10 cellular contexts compared by ENCODE assay signal in the genomic region with DNA sequence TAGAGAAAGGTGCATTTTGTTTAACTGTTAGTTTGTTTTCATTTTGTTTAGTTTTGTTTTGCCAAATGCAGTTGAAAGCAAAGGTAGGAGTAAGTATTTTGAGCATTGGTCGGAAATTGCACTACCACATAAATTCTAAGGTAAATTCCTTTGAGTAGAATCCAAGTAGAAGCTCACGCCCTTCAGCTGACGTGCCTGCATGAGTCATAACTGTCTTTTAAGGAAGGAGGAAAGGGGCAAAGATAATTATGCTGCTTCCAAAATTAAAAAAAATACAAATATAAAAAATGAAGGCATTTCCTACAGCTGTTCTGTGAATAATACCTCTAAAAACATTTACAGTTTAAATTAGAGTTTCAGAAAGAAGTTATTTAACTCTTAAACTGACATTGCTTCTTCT.
A peak's percentile ranks its signal among the peaks of the same experiment; 100 is the strongest.
DNase-seq lines count a peak whose midpoint lies in the region; ATAC-seq and TF ChIP-seq lines count a peak whose summit lies in the region.
"Had no signal": no experiment of that assay in that cellular context is flagged by ENCODE, and none has a peak within 500 bp of the region (broad histone marks: within the 10 kb centered on the region; RNA-seq: fewer than 3 reads in every experiment).

No MANE protein-coding gene starts in this region.

- BruUV-seq in Caco-2 (replicated peaks; lab: Mats Ljungman, UMichigan): no TSS peak

- intact Hi-C loops in Caco-2 (cut with micrococcal nuclease; ENCODE audit: unreplicated experiment) (loop anchor here (5.0 kb wide), 1 partner anchor 277 kb away; a partner anchor contains a TSS), esophagus squamous epithelium (cut with DNase I) (no loop called here)

- no peaks in the 10 kb centered on the region for H3K27me3 Mint-ChIP-seq in Caco-2 (ENCODE audit: insufficient read depth, unreplicated experiment)

- H2BK12ac ChIP-seq in trophoblast cell (ENCODE audit: low read length): no peak overlapping the region

- H3K9ac ChIP-seq in trophoblast cell (ENCODE audit: low read length): no peak overlapping the region

- no peak overlapping the region for H3K18ac ChIP-seq in trophoblast cell (ENCODE audit: low read length)

- CTCF ChIA-PET in Caco-2 (lab: Charles Lee): interaction anchor here (0.9 to 1.1 kb wide), 2 partner anchors 17 to 44 kb away, joined by 3 to 4 read pairs; no protein-coding TSS in a partner anchor
- CTCF ChIA-PET in RWPE1 (lab: Yijun Ruan, JAX): interaction anchor here (0.7 to 0.8 kb wide), 2 partner anchors 9 to 361 kb away, joined by 3 to 4 read pairs; no protein-coding TSS in a partner anchor

- H3K23ac ChIP-seq in trophoblast cell (ENCODE audit: low read length): no peak overlapping the region

- H2AFZ ChIP-seq in trophoblast cell (ENCODE audit: insufficient read depth, low read length, poor library complexity): no peak overlapping the region

- H3K4me1 Mint-ChIP-seq in Caco-2 (ENCODE audit: low read depth, unreplicated experiment): no peaks in the 10 kb centered on the region
- H3K4me1 Mint-ChIP-seq: activated naive CD8-positive, alpha-beta T cell treated with anti-CD3 and anti-CD28 coated beads, Interleukin-2, amount 10 ng/mL, durations not matched to agents 7 days and 5 days had no signal

- H3K4me3 Mint-ChIP-seq in Caco-2 (ENCODE audit: unreplicated experiment): peak overlapping the region; percentile 59
- H3K4me3 Mint-ChIP-seq: activated naive CD8-positive, alpha-beta T cell treated with anti-CD3 and anti-CD28 coated beads, Interleukin-2, amount 10 ng/mL, durations not matched to agents 7 days and 5 days had no signal

- H3K36me3 ChIP-seq in Caco-2 (ENCODE audit: control insufficient read depth, insufficient read depth, low read length): no peaks in the 10 kb centered on the region
- H3K36me3 ChIP-seq in esophagus squamous epithelium: peaks cover 0 to 9% (median 2%) of the 10 kb centered on the region in 3 donors
- peaks cover 7% of the 10 kb centered on the region in 2 experiments for H3K36me3 ChIP-seq in trophoblast cell (ENCODE audit: control insufficient read depth in 1 of 2, insufficient read depth in 2 of 2, low read length in 2 of 2)

- no peaks in the 10 kb centered on the region for H3K9me3 Mint-ChIP-seq in Caco-2 (ENCODE audit: unreplicated experiment)
- H3K9me3 Mint-ChIP-seq: activated naive CD8-positive, alpha-beta T cell treated with anti-CD3 and anti-CD28 coated beads, Interleukin-2, amount 10 ng/mL, durations not matched to agents 7 days and 5 days had no signal

- H3K4me2 ChIP-seq in trophoblast cell (ENCODE audit: low read length): no peak overlapping the region

- DNase-seq in Caco-2 (no peak), RWPE1 (ENCODE audit: low spot score) (peak; percentile 58), esophagus squamous epithelium (lab: John Stamatoyannopoulos, UW) (no peak), trophoblast cell (peak; percentile 79 to 83), GF-D8 (lab: John Stamatoyannopoulos, UW) (no peak)
- no peak for DNase-seq in activated CD8-positive, alpha-beta memory T cell treated with anti-CD3 and anti-CD28 coated beads, Interleukin-2, amount 50 U/mL, for 4 hours
- no peak for DNase-seq in activated T-cell treated with anti-CD3 and anti-CD28 coated beads, Interleukin-2, amount 50 U/mL, for 1 hour
- DNase-seq: activated naive CD8-positive, alpha-beta T cell treated with anti-CD3 and anti-CD28 coated beads, Interleukin-2, amount 10 ng/mL, durations not matched to agents 7 days and 5 days; NCI-H510A had no signal

- POLR2A ChIA-PET in Caco-2 (lab: Charles Lee) (interaction anchor here (0.6 to 1.0 kb wide), 3 partner anchors 187 to 449 kb away, joined by 3 to 4 read pairs (median 3); a partner anchor contains a TSS), RWPE1 (lab: Yijun Ruan, JAX; ENCODE audit: low non-redundant PET) (no interaction called here)

- H2BK5ac ChIP-seq in trophoblast cell (ENCODE audit: low read depth, low read length, poor library complexity): no peak overlapping the region

- H3K36me3 Mint-ChIP-seq in Caco-2 (ENCODE audit: insufficient read depth, unreplicated experiment): no peaks in the 10 kb centered on the region
- H3K36me3 Mint-ChIP-seq: activated naive CD8-positive, alpha-beta T cell treated with anti-CD3 and anti-CD28 coated beads, Interleukin-2, amount 10 ng/mL, durations not matched to agents 7 days and 5 days had no signal

- H3K9me3 ChIP-seq in Caco-2: no peaks in the 10 kb centered on the region
- no peaks in the 10 kb centered on the region for H3K9me3 ChIP-seq in esophagus squamous epithelium
- peaks cover 3% of the 10 kb centered on the region for H3K9me3 ChIP-seq in trophoblast cell (ENCODE audit: insufficient read depth, low read depth, low read length)

- TF ChIP-seq CTCF in Caco-2 (IDR thresholded peaks at IDR 0.05; ENCODE audit: insufficient read depth in 1 of 2, low read depth in 1 of 2, low read length in 1 of 2, severe bottlenecking in 1 of 2, unreplicated experiment in 1 of 2): no peak
- no peak for TF ChIP-seq CTCF in RWPE1 (conservative IDR thresholded peaks at IDR 0.05; ENCODE audit: low read depth)
- no peak for TF ChIP-seq CTCF in esophagus squamous epithelium (IDR thresholded peaks at IDR 0.05)

- H3K4me1 ChIP-seq in Caco-2: peaks cover 9% of the 10 kb centered on the region
- peaks cover 0 to 26% (median 4%) of the 10 kb centered on the region in 3 donors for H3K4me1 ChIP-seq in esophagus squamous epithelium
- H3K4me1 ChIP-seq in trophoblast cell (ENCODE audit: control insufficient read depth in 1 of 2, insufficient read depth in 2 of 2, low read length in 2 of 2): peaks cover 0 to 3% of the 10 kb centered on the region in 2 experiments

- H3K27ac ChIP-seq in RWPE1 (no peak overlapping the region), esophagus squamous epithelium (peak overlapping the region; percentile 82 to 93 (median 92)), trophoblast cell (ENCODE audit: low read depth, low read length) (peak overlapping the region; percentile 26)

- no peak overlapping the region for H4K91ac ChIP-seq in trophoblast cell (ENCODE audit: low read depth, low read length)

- H3K27me3 ChIP-seq in Caco-2 (replicated peaks; ENCODE audit: control insufficient read depth, insufficient read depth, low read length) (no peaks in the 10 kb centered on the region), esophagus squamous epithelium (no peaks in the 10 kb centered on the region), trophoblast cell (ENCODE audit: insufficient read depth, low read length) (no peaks in the 10 kb centered on the region)

- no peak overlapping the region for H2AK5ac ChIP-seq in trophoblast cell (ENCODE audit: low read length)

- H2BK120ac ChIP-seq in trophoblast cell (ENCODE audit: insufficient read depth, low read length, poor library complexity): no peak overlapping the region

- no peak overlapping the region for H3K14ac ChIP-seq in trophoblast cell (ENCODE audit: low read length)

- ATAC-seq in GM18867 (IDR thresholded peaks at IDR 0.05; ENCODE audit: unreplicated experiment): no peak

- H4K12ac ChIP-seq in trophoblast cell (ENCODE audit: low read depth, low read length): no peak overlapping the region

- H3K79me1 ChIP-seq in trophoblast cell (ENCODE audit: low read length): peaks cover 7% of the 10 kb centered on the region

- H3K4ac ChIP-seq in trophoblast cell (ENCODE audit: low read depth, low read length): no peak overlapping the region

- 8 to 11% methylated on average over 3 of the region's 3 CpGs for WGBS in esophagus squamous epithelium, 2 donors
- WGBS in trophoblast cell (ENCODE audit: extremely low coverage, insufficient coverage, insufficient read length): no CpG with 5 or more reads among the region's 3 CpGs

- H3K4me3 ChIP-seq in Caco-2 (ENCODE audit: low read depth, low read length): no peak overlapping the region
- H3K4me3 ChIP-seq in esophagus squamous epithelium: peak overlapping the region in 3 of 4 donors; percentile 1 to 61 (median 5)
- H3K4me3 ChIP-seq in trophoblast cell (ENCODE audit: low read depth, low read length): no peak overlapping the region

- no peaks in the 10 kb centered on the region for H3K79me2 ChIP-seq in trophoblast cell (ENCODE audit: control insufficient read depth, insufficient read depth, low read length, poor library complexity)

- no peak for TF ChIP-seq POLR2A in esophagus squamous epithelium (IDR thresholded peaks at IDR 0.05)

- no peak overlapping the region for H3K27ac Mint-ChIP-seq in Caco-2 (ENCODE audit: unreplicated experiment)
- H3K27ac Mint-ChIP-seq: activated naive CD8-positive, alpha-beta T cell treated with anti-CD3 and anti-CD28 coated beads, Interleukin-2, amount 10 ng/mL, durations not matched to agents 7 days and 5 days had no signal

- H4K8ac ChIP-seq in trophoblast cell (ENCODE audit: low read depth, low read length): no peak overlapping the region

Comparison
In these comparisons a context has a peak if more than half of its experiments do, and no peak if none do; other contexts are left out.
1. DNase-seq: peak in RWPE1 (single experiment) and trophoblast cell (2 of 2); none in Caco-2 (0 of 2), esophagus squamous epithelium (single experiment), activated CD8-positive, alpha-beta memory T cell treated with anti-CD3 and anti-CD28 coated beads, Interleukin-2, amount 50 U/mL, for 4 hours (single experiment), activated T-cell treated with anti-CD3 and anti-CD28 coated beads, Interleukin-2, amount 50 U/mL, for 1 hour (single experiment) and GF-D8 (single experiment).
2. H3K4me3 ChIP-seq: peak in esophagus squamous epithelium (3 of 4); none in Caco-2 (single experiment) and trophoblast cell (single experiment).